ENCODE assay signal across 21 cellular contexts in genomic region chr11:71269603-71270511, GRCh38. TPM values are rescaled to one million over a fixed set of nuclear protein-coding genes. Genes with fewer than 3 reads are reported as not detected.
A peak's percentile ranks its signal among the peaks of the same experiment; 100 is the strongest.
DNase-seq lines count a peak whose midpoint lies in the region; ATAC-seq and TF ChIP-seq lines count a peak whose summit lies in the region.
"Had no signal": no experiment of that assay in that cellular context is flagged by ENCODE, and none has a peak within 500 bp of the region (broad histone marks: within the 10 kb centered on the region; RNA-seq: fewer than 3 reads in every experiment).

No MANE protein-coding gene starts in this region.

- H3K4me3 ChIP-seq in RWPE2 (ENCODE audit: severe bottlenecking) (no peak overlapping the region), upper lobe of right lung (no peak overlapping the region)
- H3K4me3 ChIP-seq: esophagus squamous epithelium, left ventricle myocardium inferior, SK-N-MC had no signal

- peaks cover 6% of the 10 kb centered on the region for H3K4me1 ChIP-seq in RWPE2 (ENCODE audit: insufficient read depth, poor library complexity, severe bottlenecking)
- no peaks in the 10 kb centered on the region for H3K4me1 ChIP-seq in upper lobe of right lung
- H3K4me1 ChIP-seq: left ventricle myocardium inferior had no signal

- H3K27me3 ChIP-seq in RWPE2 (ENCODE audit: insufficient read depth, poor library complexity, severe bottlenecking) (no peaks in the 10 kb centered on the region), upper lobe of right lung (no peaks in the 10 kb centered on the region)

- TF ChIP-seq CTCF in RWPE2 (IDR thresholded peaks at IDR 0.05; ENCODE audit: poor library complexity, severe bottlenecking) (no peak), upper lobe of right lung (IDR thresholded peaks at IDR 0.05) (no peak)

- H3K36me3 ChIP-seq in RWPE2 (ENCODE audit: low read depth) = no peaks in the 10 kb centered on the region
- H3K36me3 ChIP-seq in upper lobe of right lung = no peaks in the 10 kb centered on the region
- H3K36me3 ChIP-seq: esophagus squamous epithelium, left ventricle myocardium inferior, WERI-Rb-1 had no signal

- ATAC-seq in RWPE2 (ENCODE audit: low read depth) = peak; percentile 23; the same call in 1 of the 3 replicates
- no peak for ATAC-seq in left lobe of liver
- ATAC-seq in upper lobe of right lung = no peak
- ATAC-seq: HCT116 had no signal

- H3K9me3 ChIP-seq in RWPE2 (ENCODE audit: severe bottlenecking) (peaks cover 11% of the 10 kb centered on the region), upper lobe of right lung (peaks cover 7% of the 10 kb centered on the region)

- peak; percentile 15 for DNase-seq in activated CD8-positive, alpha-beta memory T cell treated with anti-CD3 and anti-CD28 coated beads for 24 hours
- DNase-seq in activated CD8-positive, alpha-beta memory T cell treated with anti-CD3 and anti-CD28 coated beads, Interleukin-2, amount 50 U/mL, for 4 hours = no peak
- DNase-seq in RWPE2 (ENCODE audit: low spot score) (no peak), left lobe of liver (ENCODE audit: low spot score) (peak; percentile 27), upper lobe of right lung (peak; percentile 39), SKM-1 treated with dmso at 0.1 percent for 144 hours (lab: John Stamatoyannopoulos, UW; ENCODE audit: unreplicated experiment) (no peak), NCI-H1694 (lab: John Stamatoyannopoulos, UW) (no peak), NOMO-1 (lab: John Stamatoyannopoulos, UW; ENCODE audit: unreplicated experiment in 2 of 2) (no peak)
- DNase-seq: activated naive CD4-positive, alpha-beta T cell treated with anti-CD3 and anti-CD28 coated beads for 36 hours; amygdala; C1 segment of cervical spinal cord; effector memory CD4-positive, alpha-beta T cell; esophagus squamous epithelium; Karpas-422; left ventricle myocardium inferior; NCI-H1048; NCI-H2029 treated with DMSO at 0.1 percent for 48 hours; NCI-H446 treated with DMSO at 0.1 percent for 48 hours; WERI-Rb-1 had no signal

- H3K27ac ChIP-seq in RWPE2 (ENCODE audit: poor library complexity, severe bottlenecking) = no peak overlapping the region
- H3K27ac ChIP-seq in upper lobe of right lung = no peak overlapping the region
- H3K27ac ChIP-seq: esophagus squamous epithelium, left ventricle myocardium inferior, SK-N-MC, WERI-Rb-1 had no signal

- intact Hi-C loops in upper lobe of right lung (cut with DNase I) = no loop called here

RNA-seq across cellular contexts. Expression of gene SHANK2, which starts 17.5 kb away (rescaled TPM):
- total RNA-seq in left lobe of liver = 33.8 TPM
- total RNA-seq in upper lobe of right lung = 62.5 TPM
- total RNA-seq: activated naive CD4-positive, alpha-beta T cell treated with anti-CD3 and anti-CD28 coated beads for 36 hours had no signal

Comparison
In these comparisons a context has a peak if more than half of its experiments do, and no peak if none do; other contexts are left out.
1. DNase-seq: peak in activated CD8-positive, alpha-beta memory T cell treated with anti-CD3 and anti-CD28 coated beads for 24 hours (single experiment), left lobe of liver (single experiment) and upper lobe of right lung (single experiment); none in activated CD8-positive, alpha-beta memory T cell treated with anti-CD3 and anti-CD28 coated beads, Interleukin-2, amount 50 U/mL, for 4 hours (single experiment), RWPE2 (single experiment), SKM-1 treated with dmso at 0.1 percent for 144 hours (single experiment), NCI-H1694 (single experiment) and NOMO-1 (0 of 2).